Comparison of ENCODE assay signal across 8 cellular contexts in genomic region chr7:140304071-140304799, GRCh38.
DNase-seq lines count a peak whose midpoint lies in the region; ATAC-seq lines count a peak whose summit lies in the region.

No MANE protein-coding gene starts in this region.

- peak overlapping the region; percentile 62 for H3K27ac Mint-ChIP-seq in stimulated activated effector memory CD8-positive, alpha-beta T cell treated with anti-CD3 and anti-CD28 coated beads, Interleukin-12 subunit alpha, Interleukin-12 subunit beta, amount 100 ng/mL, for 72 hours

- peak; percentile 83 to 85 for ATAC-seq in activated CD4-positive, CD25-positive, alpha-beta regulatory T cell treated with anti-CD3 and anti-CD28 coated beads, Interleukin-2, amount 50 U/mL, for 24 hours
- ATAC-seq in stimulated activated effector memory CD8-positive, alpha-beta T cell treated with anti-CD3 and anti-CD28 coated beads, Interleukin-12 subunit alpha, Interleukin-12 subunit beta, amount 100 ng/mL, for 72 hours: peak; percentile 96
- no peak for ATAC-seq in HG02759 (IDR thresholded peaks at IDR 0.05; ENCODE audit: unreplicated experiment)

- DNase-seq in activated CD4-positive, CD25-positive, alpha-beta regulatory T cell treated with anti-CD3 and anti-CD28 coated beads, Interleukin-2, amount 50 U/mL, for 72 hours: no peak
- DNase-seq in Jurkat, Clone E6-1 (ENCODE audit: low read depth, low spot score): peak; percentile 36
- DNase-seq in activated CD8-positive, alpha-beta memory T cell treated with anti-CD3 and anti-CD28 coated beads for 4 hours (ENCODE audit: low read depth in 2 of 2): peak; percentile 3 to 17
- peak; percentile 50 for DNase-seq in germinal center (ENCODE audit: low spot score)
- peak; percentile 15 to 65 for DNase-seq in stimulated activated effector memory CD8-positive, alpha-beta T cell treated with anti-CD3 and anti-CD28 coated beads, Interleukin-12 subunit alpha, Interleukin-12 subunit beta, amount 100 ng/mL, for 72 hours (ENCODE audit: low spot score in 2 of 2)
- no peak for DNase-seq in mucosa of gallbladder (ENCODE audit: low spot score)

- H3K36me3 Mint-ChIP-seq in stimulated activated effector memory CD8-positive, alpha-beta T cell treated with anti-CD3 and anti-CD28 coated beads, Interleukin-12 subunit alpha, Interleukin-12 subunit beta, amount 100 ng/mL, for 72 hours: no peaks in the 10 kb centered on the region

- peaks cover 10% of the 10 kb centered on the region for H3K4me1 Mint-ChIP-seq in stimulated activated effector memory CD8-positive, alpha-beta T cell treated with anti-CD3 and anti-CD28 coated beads, Interleukin-12 subunit alpha, Interleukin-12 subunit beta, amount 100 ng/mL, for 72 hours

- H3K4me3 ChIP-seq in Jurkat, Clone E6-1 (ENCODE audit: low read length): no peak overlapping the region

- peak overlapping the region; percentile 8 for H3K4me3 Mint-ChIP-seq in stimulated activated effector memory CD8-positive, alpha-beta T cell treated with anti-CD3 and anti-CD28 coated beads, Interleukin-12 subunit alpha, Interleukin-12 subunit beta, amount 100 ng/mL, for 72 hours

- H3K9me3 Mint-ChIP-seq in stimulated activated effector memory CD8-positive, alpha-beta T cell treated with anti-CD3 and anti-CD28 coated beads, Interleukin-12 subunit alpha, Interleukin-12 subunit beta, amount 100 ng/mL, for 72 hours: no peaks in the 10 kb centered on the region

Comparison
In these comparisons a context has a peak if more than half of its experiments do, and no peak if none do; other contexts are left out.
1. DNase-seq: peak in Jurkat, Clone E6-1 (single experiment), activated CD8-positive, alpha-beta memory T cell treated with anti-CD3 and anti-CD28 coated beads for 4 hours (2 of 2), germinal center (single experiment) and stimulated activated effector memory CD8-positive, alpha-beta T cell treated with anti-CD3 and anti-CD28 coated beads, Interleukin-12 subunit alpha, Interleukin-12 subunit beta, amount 100 ng/mL, for 72 hours (2 of 2); none in activated CD4-positive, CD25-positive, alpha-beta regulatory T cell treated with anti-CD3 and anti-CD28 coated beads, Interleukin-2, amount 50 U/mL, for 72 hours (single experiment) and mucosa of gallbladder (single experiment).